Comparison of ENCODE assay signal across 15 cellular contexts in the genomic region with DNA sequence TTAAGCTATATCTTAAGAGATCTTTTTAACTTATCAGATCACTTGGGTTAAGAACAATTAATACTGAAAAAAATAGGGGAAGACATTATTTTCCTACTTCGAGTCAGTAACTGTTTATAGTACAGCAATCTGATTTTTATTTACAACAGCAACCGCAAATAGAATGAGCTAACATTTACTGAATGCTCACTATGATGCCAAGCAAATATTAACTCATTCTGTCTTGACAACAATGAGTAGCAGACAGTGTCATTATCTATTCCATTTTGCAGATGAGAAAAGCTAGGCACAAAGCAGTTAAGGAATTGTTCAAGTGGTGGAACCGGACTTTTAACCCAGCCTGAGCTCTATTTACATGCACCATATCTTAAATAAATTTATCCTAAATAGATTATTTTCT.
DNase-seq lines count a peak whose midpoint lies in the region; ATAC-seq and TF ChIP-seq lines count a peak whose summit lies in the region.
"Had no signal": no experiment of that assay in that cellular context is flagged by ENCODE, and none has a peak within 500 bp of the region (broad histone marks: within the 10 kb centered on the region; RNA-seq: fewer than 3 reads in every experiment).

No MANE protein-coding gene starts in this region.

- no peak overlapping the region for H2BK5ac ChIP-seq in neuronal stem cell (ENCODE audit: low read length)

- peak; percentile 23 for DNase-seq in AG08395 (ENCODE audit: low spot score)
- DNase-seq in DMS53 treated with DMSO at 0.1 percent for 48 hours (lab: John Stamatoyannopoulos, UW; ENCODE audit: unreplicated experiment): peak; percentile 41
- peak; percentile 57 for DNase-seq in NCI-H748 (lab: John Stamatoyannopoulos, UW; ENCODE audit: unreplicated experiment)
- peak; percentile 10 for DNase-seq in fibroblast of gingiva (ENCODE audit: low read depth)
- DNase-seq in neuronal stem cell (ENCODE audit: low spot score): no peak
- no peak for DNase-seq in gastrocnemius medialis
- no peak for DNase-seq in nephron progenitor cell
- DNase-seq: AML-193; Caco-2; CD8-positive, alpha-beta memory T cell; GOT3; H9 had no signal

- TF ChIP-seq CTCF in gastrocnemius medialis (IDR thresholded peaks at IDR 0.05 in 4 of 5, conservative IDR thresholded peaks at IDR 0.05 in 1 of 5): no peak
- TF ChIP-seq CTCF in nephron progenitor cell (IDR thresholded peaks at IDR 0.05): no peak

- TF ChIP-seq POLR2A in gastrocnemius medialis (IDR thresholded peaks at IDR 0.05): no peak

- H3K36me3 Mint-ChIP-seq in nephron progenitor cell (ENCODE audit: low read depth): no peaks in the 10 kb centered on the region
- H3K36me3 Mint-ChIP-seq: CD8-positive, alpha-beta memory T cell had no signal

- no peak overlapping the region for H3K27ac ChIP-seq in neuronal stem cell (replicated peaks; ENCODE audit: low read length)
- H3K27ac ChIP-seq in gastrocnemius medialis: no peak overlapping the region
- H3K27ac ChIP-seq: A549, BLaER1 had no signal

- H2BK12ac ChIP-seq in neuronal stem cell (ENCODE audit: low read length): no peak overlapping the region

- H3K23ac ChIP-seq in neuronal stem cell (ENCODE audit: low read depth, low read length, poor library complexity): no peak overlapping the region

- H2AK5ac ChIP-seq in neuronal stem cell (ENCODE audit: low read depth, low read length): no peak overlapping the region

- no peaks in the 10 kb centered on the region for H3K79me1 ChIP-seq in neuronal stem cell (ENCODE audit: low read depth, low read length)

- H3K4me3 ChIP-seq in neuronal stem cell (ENCODE audit: low read length in 2 of 2): no peak overlapping the region
- no peak overlapping the region for H3K4me3 ChIP-seq in gastrocnemius medialis
- H3K4me3 ChIP-seq: A549, BLaER1, GM12878 had no signal

- in situ Hi-C loops in gastrocnemius medialis (cut with MboI; ENCODE audit: low sequenced_read_pairs in 4 of 4): no loop called here

- no peak overlapping the region for H3K4me3 Mint-ChIP-seq in nephron progenitor cell
- H3K4me3 Mint-ChIP-seq: CD8-positive, alpha-beta memory T cell; H9 had no signal

- no peak overlapping the region for H2BK120ac ChIP-seq in neuronal stem cell (ENCODE audit: low read depth, low read length)

- no peak overlapping the region for H4K8ac ChIP-seq in neuronal stem cell (ENCODE audit: low read depth, low read length)

- no CpG with 5 or more reads among the region's 3 CpGs for WGBS in neuronal stem cell (ENCODE audit: extremely low coverage in 2 of 2, insufficient read length in 2 of 2, insufficient replicate concordance in 1 of 2), 2 donors

- H3K27ac Mint-ChIP-seq in nephron progenitor cell: no peak overlapping the region
- H3K27ac Mint-ChIP-seq: CD8-positive, alpha-beta memory T cell; H9 had no signal

- H2BK15ac ChIP-seq in neuronal stem cell (ENCODE audit: low read length): no peak overlapping the region

- H3K4me1 ChIP-seq in neuronal stem cell (ENCODE audit: control insufficient read depth in 2 of 2, insufficient read depth in 1 of 2, low read depth in 1 of 2, low read length in 2 of 2) (no peaks in the 10 kb centered on the region), gastrocnemius medialis (no peaks in the 10 kb centered on the region)
- H3K4me1 ChIP-seq: A549, BLaER1, Caco-2 had no signal

- H3K27me3 ChIP-seq in neuronal stem cell (ENCODE audit: control insufficient read depth in 3 of 3, insufficient read depth in 3 of 3, low read depth in 1 of 3, low read length in 3 of 3): no peaks in the 10 kb centered on the region
- H3K27me3 ChIP-seq in gastrocnemius medialis: no peaks in the 10 kb centered on the region
- H3K27me3 ChIP-seq: BLaER1 had no signal

- no peak overlapping the region for H3K4ac ChIP-seq in neuronal stem cell (ENCODE audit: low read length)

- H3K4me2 ChIP-seq in neuronal stem cell (ENCODE audit: insufficient read depth, low read length, poor library complexity, severe bottlenecking): no peak overlapping the region
- H3K4me2 ChIP-seq: A549, BLaER1 had no signal

- H3K4me1 Mint-ChIP-seq in nephron progenitor cell: peaks cover 4% of the 10 kb centered on the region
- H3K4me1 Mint-ChIP-seq: CD8-positive, alpha-beta memory T cell had no signal

- H4K91ac ChIP-seq in neuronal stem cell (ENCODE audit: low read depth, low read length, poor library complexity): no peak overlapping the region

- no peak overlapping the region for H3K18ac ChIP-seq in neuronal stem cell (ENCODE audit: low read length)

- intact Hi-C loops in gastrocnemius medialis (cut with DNase I; ENCODE audit: low total_unique reads): no loop called here

- H3K9me3 ChIP-seq in neuronal stem cell (replicated peaks in 1 of 2; ENCODE audit: control insufficient read depth in 2 of 2, insufficient read depth in 1 of 2, low read depth in 1 of 2, low read length in 2 of 2) (no peaks in the 10 kb centered on the region), gastrocnemius medialis (no peaks in the 10 kb centered on the region)
- H3K9me3 ChIP-seq: A549, BLaER1, Caco-2 had no signal

- H3K9me3 Mint-ChIP-seq in nephron progenitor cell: no peaks in the 10 kb centered on the region
- H3K9me3 Mint-ChIP-seq: H9 had no signal

- H3K14ac ChIP-seq in neuronal stem cell (ENCODE audit: low read length): no peak overlapping the region

- no peak for ATAC-seq in gastrocnemius medialis
- ATAC-seq: A549, GM12878 had no signal

- no peak overlapping the region for H2AFZ ChIP-seq in neuronal stem cell (ENCODE audit: low read length)

- H3K36me3 ChIP-seq in neuronal stem cell (replicated peaks in 1 of 2; ENCODE audit: control insufficient read depth in 2 of 2, insufficient read depth in 2 of 2, low read length in 2 of 2) (no peaks in the 10 kb centered on the region), gastrocnemius medialis (no peaks in the 10 kb centered on the region)
- H3K36me3 ChIP-seq: BLaER1 had no signal

- peaks cover 4% of the 10 kb centered on the region for H3K27me3 Mint-ChIP-seq in nephron progenitor cell (ENCODE audit: low read depth, poor library complexity)

- no peak overlapping the region for H3K9ac ChIP-seq in neuronal stem cell (ENCODE audit: low read depth, low read length, poor library complexity)
- H3K9ac ChIP-seq: BLaER1 had no signal

Comparison
In these comparisons a context has a peak if more than half of its experiments do, and no peak if none do; other contexts are left out.
1. DNase-seq: peak in AG08395 (single experiment), DMS53 treated with DMSO at 0.1 percent for 48 hours (single experiment), NCI-H748 (single experiment) and fibroblast of gingiva (single experiment); none in neuronal stem cell (single experiment), gastrocnemius medialis (0 of 2) and nephron progenitor cell (single experiment).